ENCODE assay signal across 24 cellular contexts in genomic region chr11:41789376-41789775, GRCh38.
"Had no signal": no experiment of that assay in that cellular context is flagged by ENCODE, and none has a peak within 500 bp of the region (broad histone marks: within the 10 kb centered on the region; RNA-seq: fewer than 3 reads in every experiment).

No MANE protein-coding gene starts in this region.

- H3K79me2 ChIP-seq: parathyroid adenoma had no signal

- ATAC-seq: left lobe of liver; naive thymus-derived CD4-positive, alpha-beta T cell; right lobe of liver; stimulated activated naive B cell treated with anti-CD40 and anti-IgM and Interleukin-4, amounts not matched to agents 10 μg/mL and 1 μg/mL and 100 μg/mL, for 72 hours had no signal

- H3K27ac ChIP-seq: colonic mucosa, esophagus squamous epithelium, neural progenitor cell, parathyroid adenoma, right lobe of liver, thoracic aorta, tibial nerve, upper lobe of left lung had no signal

- FAIRE-seq: endothelial cell of umbilical vein, frontal cortex, keratinocyte, small intestine, urothelium cell line had no signal

- H3K4me2 ChIP-seq: neural progenitor cell had no signal

- H3K9me3 ChIP-seq: colonic mucosa, right lobe of liver, thoracic aorta had no signal

- H3K4me3 ChIP-seq: colonic mucosa, esophagus squamous epithelium, neural progenitor cell, right lobe of liver, thoracic aorta, tibial nerve, upper lobe of left lung had no signal

- H3K4me1 ChIP-seq: colonic mucosa, esophagus squamous epithelium, neural progenitor cell, parathyroid adenoma, right lobe of liver, tibial nerve, upper lobe of left lung had no signal

- H3K9ac ChIP-seq: neural progenitor cell, parathyroid adenoma had no signal

- DNase-seq: colonic mucosa; effector CD8-positive, alpha-beta T cell; endodermal cell; erythroblast; esophagus squamous epithelium; head of caudate nucleus; mesendoderm; midbrain; naive thymus-derived CD4-positive, alpha-beta T cell; right lobe of liver; small intestine; stimulated activated CD4-positive, alpha-beta T cell treated with anti-CD3 and anti-CD28 coated beads, Interleukin-15, amount 100 ng/mL, for 24 hours; stimulated activated CD4-positive, alpha-beta T cell treated with anti-CD3 and anti-CD28 coated beads, Interleukin-2, amount 100 ng/mL, for 48 hours; stimulated activated naive B cell treated with anti-CD40 and anti-IgM and Interleukin-4, amounts not matched to agents 10 μg/mL and 1 μg/mL and 100 μg/mL, for 72 hours; upper lobe of left lung had no signal

- H2AFZ ChIP-seq: neural progenitor cell, parathyroid adenoma had no signal

- H3K36me3 ChIP-seq: colonic mucosa, esophagus squamous epithelium, neural progenitor cell, right lobe of liver, thoracic aorta, tibial nerve, upper lobe of left lung had no signal

- H3K27me3 ChIP-seq: colonic mucosa, esophagus squamous epithelium, neural progenitor cell, right lobe of liver, tibial nerve, upper lobe of left lung had no signal
